ENCODE assay signal across 1 cellular context in the genomic region with DNA sequence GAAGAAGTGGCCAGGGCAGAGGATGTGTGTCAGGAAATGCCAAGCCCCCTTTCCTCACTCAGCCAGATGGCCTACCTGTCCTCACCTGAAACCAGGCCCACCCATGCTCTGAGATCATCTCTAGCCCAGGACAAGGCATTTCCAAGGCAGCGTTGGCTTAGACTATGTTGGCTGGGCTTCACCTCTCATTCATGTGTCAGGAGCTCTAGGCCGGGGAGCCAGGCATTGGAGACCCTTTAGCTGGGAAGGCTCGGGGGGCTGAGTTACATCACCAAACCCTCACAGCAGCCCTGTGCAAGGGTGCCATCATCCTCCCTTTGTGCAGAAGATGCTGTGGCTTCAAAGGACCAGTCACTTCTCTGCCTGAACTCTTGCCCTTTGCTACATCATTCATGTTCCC.
TF ChIP-seq lines count a peak whose summit lies in the region.

No MANE protein-coding gene starts in this region.

TF ChIP-seq in A549, 52 proteins besides CTCF, POLR2A, EP300 and RAD21:
- no peak for TF ChIP-seq HOXA7 (CRISPR knock-in tag; IDR thresholded peaks at IDR 0.05)
- TF ChIP-seq ZC3H11A (IDR thresholded peaks at IDR 0.05), result no peak
- TF ChIP-seq ZNF302 (CRISPR knock-in tag; IDR thresholded peaks at IDR 0.05), result no peak
- no peak for TF ChIP-seq REST (IDR thresholded peaks at IDR 0.05)
- no peak for TF ChIP-seq MAFK (IDR thresholded peaks at IDR 0.05; ENCODE audit: partially characterized antibody)
- TF ChIP-seq KDM1A (IDR thresholded peaks at IDR 0.05; ENCODE audit: low read depth), result no peak
- no peak for TF ChIP-seq JUN (IDR thresholded peaks at IDR 0.05)
- TF ChIP-seq EHMT2 (IDR thresholded peaks at IDR 0.05; ENCODE audit: low read depth), result no peak
- TF ChIP-seq FOSL2 (IDR thresholded peaks at IDR 0.05), result no peak
- no peak for TF ChIP-seq FOSL2 (CRISPR knock-in tag; IDR thresholded peaks at IDR 0.05)
- TF ChIP-seq MAZ (IDR thresholded peaks at IDR 0.05; ENCODE audit: borderline replicate concordance, low read depth, low read length), result no peak
- no peak for TF ChIP-seq CBX2 (IDR thresholded peaks at IDR 0.05; ENCODE audit: borderline replicate concordance, low read depth)
- no peak for TF ChIP-seq JUNB (IDR thresholded peaks at IDR 0.05)
- no peak for TF ChIP-seq POLR2AphosphoS2 (conservative IDR thresholded peaks at IDR 0.05; ENCODE audit: low read length)
- TF ChIP-seq HDAC2 (IDR thresholded peaks at IDR 0.05), result no peak
- TF ChIP-seq CHD2 (IDR thresholded peaks at IDR 0.05; ENCODE audit: low read length, partially characterized antibody), result no peak
- TF ChIP-seq KDM5A (IDR thresholded peaks at IDR 0.05), result no peak
- TF ChIP-seq ATOH8 (CRISPR knock-in tag; IDR thresholded peaks at IDR 0.05; ENCODE audit: low read depth), result no peak
- TF ChIP-seq TP53 (CRISPR knock-in tag; IDR thresholded peaks at IDR 0.05), result no peak
- TF ChIP-seq ZFP36 (IDR thresholded peaks at IDR 0.05; ENCODE audit: borderline replicate concordance, partially characterized antibody), result no peak
- no peak for TF ChIP-seq EHF (CRISPR knock-in tag; IDR thresholded peaks at IDR 0.05)
TF ChIP-seq in A549: peak in this region for 0.
